ENCODE assay signal across 8 cellular contexts in the genomic region with DNA sequence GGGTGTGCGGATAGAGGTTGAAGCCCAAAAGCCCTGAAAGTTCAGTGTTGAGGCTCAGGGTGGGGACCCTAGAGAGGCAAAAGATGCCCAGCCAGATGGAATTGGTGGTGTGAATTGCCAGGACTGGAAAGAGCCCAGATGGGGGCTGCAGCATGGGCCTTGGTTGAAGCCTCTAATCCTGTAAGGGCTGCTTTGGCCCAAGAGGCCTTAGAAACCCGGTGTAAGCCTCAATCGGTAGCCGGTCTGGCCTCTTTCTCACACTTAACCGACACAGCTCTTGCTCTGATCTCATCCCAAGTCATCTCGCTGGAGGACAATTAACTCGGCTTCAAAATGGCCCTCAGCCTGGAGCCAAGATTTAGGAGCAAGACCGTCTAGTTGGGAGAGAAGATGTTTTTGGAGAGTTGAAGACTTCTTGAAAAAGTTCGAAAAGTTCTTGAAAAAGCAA. TPM values are rescaled to one million over a fixed set of nuclear protein-coding genes. Genes with fewer than 3 reads are reported as not detected.
A peak's percentile ranks its signal among the peaks of the same experiment; 100 is the strongest.
DNase-seq lines count a peak whose midpoint lies in the region; ATAC-seq and TF ChIP-seq lines count a peak whose summit lies in the region.

No MANE protein-coding gene starts in this region.

- TF ChIP-seq CTCF in glutamatergic neuron (IDR thresholded peaks at IDR 0.05; ENCODE audit: partially characterized antibody, unreplicated experiment), result no peak

- H3K36me3 Mint-ChIP-seq in IgD-negative memory B cell, result peaks cover 3% of the 10 kb centered on the region
- H3K36me3 Mint-ChIP-seq in activated T-cell treated with anti-CD3 and anti-CD28 coated beads, Interleukin-2, amount 50 U/mL, for 4 hours (ENCODE audit: insufficient read depth), result peaks cover 21% of the 10 kb centered on the region
- H3K36me3 Mint-ChIP-seq in glutamatergic neuron (ENCODE audit: unreplicated experiment), result no peaks in the 10 kb centered on the region

- peak; percentile 40 for DNase-seq in AG08396 (ENCODE audit: low spot score)
- DNase-seq in activated T-cell treated with anti-CD3 and anti-CD28 coated beads, Interleukin-2, amount 50 U/mL, for 4 hours, result no peak
- no peak for DNase-seq in glutamatergic neuron
- DNase-seq in renal cortical epithelial cell (ENCODE audit: low read depth), result peak; percentile 15
- DNase-seq in NCI-H146 treated with DMSO at 0.1 percent for 48 hours (lab: John Stamatoyannopoulos, UW; ENCODE audit: unreplicated experiment), result no peak
- no peak for DNase-seq in ureter (ENCODE audit: low spot score)

- H3K27ac Mint-ChIP-seq in IgD-negative memory B cell (peak overlapping the region; percentile 84 to 99 (median 98)), glutamatergic neuron (ENCODE audit: unreplicated experiment) (peak overlapping the region; percentile 99)

- H3K27me3 Mint-ChIP-seq in IgD-negative memory B cell (no peaks in the 10 kb centered on the region), glutamatergic neuron (ENCODE audit: unreplicated experiment) (peaks cover 17% of the 10 kb centered on the region)
- no peaks in the 10 kb centered on the region for H3K27me3 Mint-ChIP-seq in activated T-cell treated with anti-CD3 and anti-CD28 coated beads, Interleukin-2, amount 50 U/mL, for 4 hours (ENCODE audit: low read depth)

- no peaks in the 10 kb centered on the region for H3K9me3 Mint-ChIP-seq in IgD-negative memory B cell
- no peaks in the 10 kb centered on the region for H3K9me3 Mint-ChIP-seq in activated T-cell treated with anti-CD3 and anti-CD28 coated beads, Interleukin-2, amount 50 U/mL, for 4 hours
- peaks cover 12% of the 10 kb centered on the region for H3K9me3 Mint-ChIP-seq in glutamatergic neuron (ENCODE audit: unreplicated experiment)

- H3K4me3 Mint-ChIP-seq in IgD-negative memory B cell (peak overlapping the region; percentile 87 to 96 (median 89)), glutamatergic neuron (ENCODE audit: unreplicated experiment) (peak overlapping the region; percentile 98)
- H3K4me3 Mint-ChIP-seq in activated T-cell treated with anti-CD3 and anti-CD28 coated beads, Interleukin-2, amount 50 U/mL, for 4 hours, result peak overlapping the region; percentile 81

- H3K4me1 Mint-ChIP-seq in IgD-negative memory B cell (peaks cover 35 to 54% (median 39%) of the 10 kb centered on the region in 3 donors), glutamatergic neuron (ENCODE audit: low read depth, unreplicated experiment) (peaks cover 21% of the 10 kb centered on the region)
- peaks cover 74% of the 10 kb centered on the region for H3K4me1 Mint-ChIP-seq in activated T-cell treated with anti-CD3 and anti-CD28 coated beads, Interleukin-2, amount 50 U/mL, for 4 hours (ENCODE audit: low read depth)

- no peak for ATAC-seq in activated T-cell treated with anti-CD3 and anti-CD28 coated beads, Interleukin-2, amount 50 U/mL, for 4 hours
- no peak for ATAC-seq in GM21390 (IDR thresholded peaks at IDR 0.05; ENCODE audit: unreplicated experiment)

RNA-seq across cellular contexts. Expression of a gene that starts 2.0 kb away (rescaled TPM):
- polyA plus RNA-seq in IgD-negative memory B cell, result 88.1 TPM
- 100 to 1,000 TPM; 153 to 177 (median 168) TPM for total RNA-seq in activated T-cell treated with anti-CD3 and anti-CD28 coated beads, Interleukin-2, amount 50 U/mL, for 4 hours
- total RNA-seq in glutamatergic neuron (ENCODE audit: unreplicated experiment) (310 TPM), renal cortical epithelial cell (607 and 845 TPM in 2 replicates), ureter (422 TPM)

RNA-seq across cellular contexts. Expression of a gene that starts 33.4 kb away (rescaled TPM):
- 132 TPM for polyA plus RNA-seq in IgD-negative memory B cell
- total RNA-seq in activated T-cell treated with anti-CD3 and anti-CD28 coated beads, Interleukin-2, amount 50 U/mL, for 4 hours, result 100 to 1,000 TPM; 140 to 167 (median 153) TPM
- total RNA-seq in glutamatergic neuron (ENCODE audit: unreplicated experiment) (58.9 TPM), renal cortical epithelial cell (72.4 and 82.0 TPM in 2 replicates), ureter (70.8 TPM)

Comparison
In these comparisons a context has a peak if more than half of its experiments do, and no peak if none do; other contexts are left out.
1. DNase-seq: peak in AG08396 (single experiment) and renal cortical epithelial cell (single experiment); none in activated T-cell treated with anti-CD3 and anti-CD28 coated beads, Interleukin-2, amount 50 U/mL, for 4 hours (single experiment), glutamatergic neuron (single experiment), NCI-H146 treated with DMSO at 0.1 percent for 48 hours (single experiment) and ureter (single experiment).
2. Peak in every context shown above with its lines, with median percentiles within 50 percentile points of each other: H3K4me3 Mint-ChIP-seq.